ENCODE assay signal across 14 cellular contexts in the genomic region with DNA sequence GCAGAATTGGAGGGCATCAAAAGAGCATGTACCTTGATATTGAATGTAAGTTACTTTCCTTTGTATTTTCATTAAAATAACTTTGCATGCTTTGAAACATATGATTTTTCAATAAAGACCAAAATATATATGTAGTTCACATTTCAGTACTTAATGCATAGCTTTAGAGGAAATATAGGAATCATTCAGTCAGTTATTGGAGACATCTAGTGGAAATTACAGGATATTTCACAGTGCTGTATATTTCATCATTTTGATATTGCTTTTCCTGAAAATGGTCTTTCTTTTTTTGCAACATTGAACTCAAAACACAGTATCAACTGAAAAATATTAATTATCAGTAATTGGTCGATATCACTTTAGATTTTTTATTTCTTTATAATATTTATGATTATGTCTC.
DNase-seq lines count a peak whose midpoint lies in the region; ATAC-seq, FAIRE-seq and TF ChIP-seq lines count a peak whose summit lies in the region.
"Had no signal": no experiment of that assay in that cellular context is flagged by ENCODE, and none has a peak within 500 bp of the region (broad histone marks: within the 10 kb centered on the region; RNA-seq: fewer than 3 reads in every experiment).

No MANE protein-coding gene starts in this region.

- CTCF ChIA-PET in AG04450 (lab: Charles Lee) = interaction anchor here (0.6 to 1.4 kb wide), 4 partner anchors 9 to 370 kb away, joined by 3 to 8 read pairs (median 5); no protein-coding TSS in a partner anchor

- WGBS in suprapubic skin = 57% methylated on average over 1 of the region's 1 CpG

- POLR2A ChIA-PET in AG04450 (lab: Yijun Ruan, JAX) = interaction anchor here (0.5 kb wide), 1 partner anchor 133 kb away, joined by 3 read pairs; no protein-coding TSS in a partner anchor

- H3K27ac ChIP-seq in AG04450 (ENCODE audit: low read depth, low read length) = no peak overlapping the region
- H3K27ac ChIP-seq in kidney (ENCODE audit: low read depth in 2 of 2, low read length in 2 of 2) = no peak overlapping the region
- H3K27ac ChIP-seq in suprapubic skin = no peak overlapping the region
- H3K27ac ChIP-seq: body of pancreas had no signal

- TF ChIP-seq POLR2A in suprapubic skin (IDR thresholded peaks at IDR 0.05) = no peak

- intact Hi-C loops in kidney (cut with DNase I) = no loop called here

- no peaks in the 10 kb centered on the region for H3K4me1 ChIP-seq in kidney (ENCODE audit: control insufficient read depth in 1 of 2, insufficient read depth in 1 of 2, low read depth in 1 of 2, low read length in 2 of 2)
- no peaks in the 10 kb centered on the region for H3K4me1 ChIP-seq in suprapubic skin
- H3K4me1 ChIP-seq: body of pancreas had no signal

- H3K9ac ChIP-seq in kidney (ENCODE audit: low read length in 2 of 2) = no peak overlapping the region

- H3K9me3 ChIP-seq in AG04450 (ENCODE audit: control insufficient read depth, insufficient read depth, low read length) (no peaks in the 10 kb centered on the region), kidney (ENCODE audit: control insufficient read depth in 1 of 2, low read length in 2 of 2) (no peaks in the 10 kb centered on the region), suprapubic skin (no peaks in the 10 kb centered on the region)
- H3K9me3 ChIP-seq: body of pancreas had no signal

- H3K4me3 ChIP-seq in AG04450 (ENCODE audit: low read depth, low read length) (no peak overlapping the region), kidney (ENCODE audit: low read length in 2 of 2) (no peak overlapping the region), suprapubic skin (no peak overlapping the region)
- H3K4me3 ChIP-seq: body of pancreas, lung had no signal

- H3K27me3 ChIP-seq in AG04450 (ENCODE audit: control insufficient read depth, insufficient read depth, low read length) (no peaks in the 10 kb centered on the region), suprapubic skin (no peaks in the 10 kb centered on the region)
- H3K27me3 ChIP-seq: body of pancreas had no signal

- TF ChIP-seq EP300 in suprapubic skin (IDR thresholded peaks at IDR 0.05) = no peak

- ATAC-seq in HG03457 (IDR thresholded peaks at IDR 0.05; ENCODE audit: unreplicated experiment) (no peak), HG03095 (IDR thresholded peaks at IDR 0.05; ENCODE audit: unreplicated experiment) (no peak)
- ATAC-seq: body of pancreas, Right ventricle myocardium inferior had no signal

- DNase-seq in AG04450 (ENCODE audit: low read depth, low spot score) (no peak), SW480 (ENCODE audit: low spot score) (peak; percentile 16), kidney (no peak), suprapubic skin (ENCODE audit: low spot score in 2 of 2) (no peak)
- DNase-seq in activated CD8-positive, alpha-beta memory T cell treated with anti-CD3 and anti-CD28 coated beads, Interleukin-2, amount 50 U/mL, for 4 hours = no peak
- DNase-seq: activated CD4-positive, CD25-positive, alpha-beta regulatory T cell; body of pancreas; CD4-positive, alpha-beta T cell; stimulated activated CD4-positive, alpha-beta T cell treated with anti-CD3 and anti-CD28 coated beads, Interleukin-1b, Interleukin-23, amount 100 ng/mL, for 48 hours had no signal

- FAIRE-seq in kidney (lab: Jason Lieb, UNC) = peak; percentile 13

- H3K36me3 ChIP-seq in kidney (ENCODE audit: control insufficient read depth in 1 of 2, insufficient read depth in 2 of 2, low read length in 2 of 2) = no peaks in the 10 kb centered on the region
- no peaks in the 10 kb centered on the region for H3K36me3 ChIP-seq in suprapubic skin

- TF ChIP-seq CTCF in AG04450 (IDR thresholded peaks at IDR 0.05; ENCODE audit: low read depth, low read length) (peak; percentile 54), LNCAP (IDR thresholded peaks at IDR 0.05) (0 out of 2 replicates have a peak, but pooled peaks have one; percentile 19), kidney (IDR thresholded peaks at IDR 0.05; ENCODE audit: borderline replicate concordance, extremely low read depth, insufficient read depth) (no peak), suprapubic skin (IDR thresholded peaks at IDR 0.05) (no peak)

Comparison
In these comparisons a context has a peak if more than half of its experiments do, and no peak if none do; other contexts are left out.
1. CTCF ChIP-seq: peak in AG04450 (single experiment) and LNCAP (single experiment); none in kidney (single experiment) and suprapubic skin (0 of 2).